Comparison of ENCODE assay signal across 19 cellular contexts in the genomic region with DNA sequence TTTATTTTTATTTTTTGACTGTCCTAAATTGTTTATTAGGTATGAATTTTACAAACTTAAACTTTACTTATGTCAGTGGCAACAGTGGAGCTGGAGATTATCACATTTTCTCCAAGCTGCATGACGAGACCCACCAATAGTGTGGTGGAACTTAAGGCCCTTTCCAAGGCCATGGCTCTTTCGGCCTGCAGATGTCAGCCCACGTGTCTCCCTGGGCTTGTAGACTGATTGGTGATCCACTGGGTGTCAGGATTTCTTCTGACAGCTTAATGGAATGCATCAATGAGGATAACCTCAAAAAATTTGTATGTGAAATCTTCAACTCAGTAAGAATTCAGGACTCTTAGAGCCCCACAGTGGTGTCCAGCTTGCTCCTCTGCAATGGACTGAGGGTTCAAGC. TPM values are rescaled to one million over a fixed set of nuclear protein-coding genes. Genes with fewer than 3 reads are reported as not detected.
"Had no signal": no experiment of that assay in that cellular context is flagged by ENCODE, and none has a peak within 500 bp of the region (broad histone marks: within the 10 kb centered on the region; RNA-seq: fewer than 3 reads in every experiment).

No MANE protein-coding gene starts in this region.

- H3K9me3 ChIP-seq: ascending aorta, psoas muscle, spleen, upper lobe of left lung had no signal

- H3K27me3 ChIP-seq: ascending aorta, upper lobe of left lung had no signal

- H3K4me3 ChIP-seq: ascending aorta, psoas muscle, spleen, upper lobe of left lung had no signal

- H3K36me3 ChIP-seq: ascending aorta, spleen, upper lobe of left lung, WERI-Rb-1 had no signal

- H3K27ac ChIP-seq: ascending aorta, psoas muscle, spleen, upper lobe of left lung, WERI-Rb-1 had no signal

- FAIRE-seq: bronchial epithelial cell had no signal

- H3K4me1 ChIP-seq: ascending aorta, psoas muscle, spleen, upper lobe of left lung had no signal

- DNase-seq: activated CD4-positive, alpha-beta T cell treated with anti-CD3 and anti-CD28 coated beads, Interleukin-2, amount 50 U/mL, for 48 hours; activated naive CD4-positive, alpha-beta T cell treated with anti-CD3 and anti-CD28 coated beads, Interleukin-2, amount 10 ng/mL, durations not matched to agents 7 days and 5 days; activated T-cell treated with anti-CD3 and anti-CD28 coated beads, Interleukin-2, amount 50 U/mL, for 1 hour; glutamatergic neuron; hypothalamus; left ventricle myocardium superior; mesenchymal stem cell; occipital lobe; psoas muscle; spleen; stimulated activated naive CD8-positive, alpha-beta T cell treated with anti-CD3 and anti-CD28 coated beads, Interleukin-15, amount 100 ng/mL, for 72 hours; T-helper 17 cell; upper lobe of left lung; WERI-Rb-1 had no signal

- ATAC-seq: left ventricle myocardium superior; psoas muscle; sciatic nerve; stimulated activated naive CD8-positive, alpha-beta T cell treated with anti-CD3 and anti-CD28 coated beads, Interleukin-15, amount 100 ng/mL, for 72 hours; T-helper 17 cell had no signal

RNA-seq across cellular contexts. Expression of gene OVOL2, which starts 32.3 kb away (rescaled TPM):
- total RNA-seq: ascending aorta, cerebellum, dermis microvascular lymphatic vessel endothelial cell, left ventricle myocardium superior, psoas muscle, sciatic nerve, spleen, T-helper 17 cell had no signal
- polyA plus RNA-seq: psoas muscle, spleen had no signal
